ENCODE assay signal across 2 cellular contexts in the genomic region with DNA sequence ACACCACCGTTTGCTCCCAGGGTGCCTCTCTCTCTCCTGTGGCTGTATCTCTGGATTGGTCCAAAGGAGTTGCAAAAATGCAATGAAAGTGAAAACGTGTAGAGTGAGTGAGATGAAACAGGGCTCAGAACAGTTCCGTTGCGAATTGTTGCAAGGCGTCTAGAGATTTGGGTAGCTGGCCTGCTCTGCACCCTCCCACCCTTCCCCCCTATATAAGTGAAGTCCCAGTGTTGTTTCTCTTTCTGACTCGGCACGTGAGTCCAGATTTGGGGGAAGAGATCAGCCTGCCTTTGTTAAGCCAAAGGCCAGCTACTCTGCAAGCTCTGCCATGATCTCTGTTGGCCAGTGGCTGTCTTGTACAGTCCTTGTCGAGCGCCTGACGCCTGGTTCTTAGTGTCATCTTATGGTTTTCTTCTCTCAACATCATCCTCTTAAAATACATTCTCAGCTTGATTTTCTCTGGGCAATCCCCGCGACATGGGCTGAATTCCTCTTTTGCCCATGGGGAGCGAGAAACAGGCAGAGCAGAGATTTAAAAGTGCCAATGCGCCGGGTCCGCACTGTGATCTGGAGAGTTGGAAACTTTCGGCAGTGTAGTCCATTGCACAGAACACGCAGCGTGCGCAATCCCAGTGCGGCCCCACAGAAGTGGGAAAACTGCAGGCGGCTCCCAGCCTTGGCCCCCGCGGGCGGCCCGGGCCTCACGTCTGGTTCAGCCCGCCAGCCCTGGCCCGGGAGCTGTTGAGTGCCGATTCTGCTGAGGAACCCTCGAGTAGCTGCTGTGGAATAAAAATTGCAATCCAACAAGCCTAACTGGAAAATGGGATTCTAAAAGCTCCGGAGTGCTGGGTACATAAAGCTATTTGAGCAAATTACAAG.
TF ChIP-seq lines count a peak whose summit lies in the region.

No MANE protein-coding gene starts in this region.

TF ChIP-seq in Ishikawa, 13 proteins besides CTCF, POLR2A, EP300 and RAD21 (continued from another document):
- TF ChIP-seq, protein P1, sequence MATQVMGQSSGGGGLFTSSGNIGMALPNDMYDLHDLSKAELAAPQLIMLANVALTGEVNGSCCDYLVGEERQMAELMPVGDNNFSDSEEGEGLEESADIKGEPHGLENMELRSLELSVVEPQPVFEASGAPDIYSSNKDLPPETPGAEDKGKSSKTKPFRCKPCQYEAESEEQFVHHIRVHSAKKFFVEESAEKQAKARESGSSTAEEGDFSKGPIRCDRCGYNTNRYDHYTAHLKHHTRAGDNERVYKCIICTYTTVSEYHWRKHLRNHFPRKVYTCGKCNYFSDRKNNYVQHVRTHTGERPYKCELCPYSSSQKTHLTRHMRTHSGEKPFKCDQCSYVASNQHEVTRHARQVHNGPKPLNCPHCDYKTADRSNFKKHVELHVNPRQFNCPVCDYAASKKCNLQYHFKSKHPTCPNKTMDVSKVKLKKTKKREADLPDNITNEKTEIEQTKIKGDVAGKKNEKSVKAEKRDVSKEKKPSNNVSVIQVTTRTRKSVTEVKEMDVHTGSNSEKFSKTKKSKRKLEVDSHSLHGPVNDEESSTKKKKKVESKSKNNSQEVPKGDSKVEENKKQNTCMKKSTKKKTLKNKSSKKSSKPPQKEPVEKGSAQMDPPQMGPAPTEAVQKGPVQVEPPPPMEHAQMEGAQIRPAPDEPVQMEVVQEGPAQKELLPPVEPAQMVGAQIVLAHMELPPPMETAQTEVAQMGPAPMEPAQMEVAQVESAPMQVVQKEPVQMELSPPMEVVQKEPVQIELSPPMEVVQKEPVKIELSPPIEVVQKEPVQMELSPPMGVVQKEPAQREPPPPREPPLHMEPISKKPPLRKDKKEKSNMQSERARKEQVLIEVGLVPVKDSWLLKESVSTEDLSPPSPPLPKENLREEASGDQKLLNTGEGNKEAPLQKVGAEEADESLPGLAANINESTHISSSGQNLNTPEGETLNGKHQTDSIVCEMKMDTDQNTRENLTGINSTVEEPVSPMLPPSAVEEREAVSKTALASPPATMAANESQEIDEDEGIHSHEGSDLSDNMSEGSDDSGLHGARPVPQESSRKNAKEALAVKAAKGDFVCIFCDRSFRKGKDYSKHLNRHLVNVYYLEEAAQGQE (IDR thresholded peaks at IDR 0.05; ENCODE audit: low read depth), result no peak
- TF ChIP-seq, protein P2, sequence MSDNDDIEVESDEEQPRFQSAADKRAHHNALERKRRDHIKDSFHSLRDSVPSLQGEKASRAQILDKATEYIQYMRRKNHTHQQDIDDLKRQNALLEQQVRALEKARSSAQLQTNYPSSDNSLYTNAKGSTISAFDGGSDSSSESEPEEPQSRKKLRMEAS (IDR thresholded peaks at IDR 0.05), result 0 out of 2 replicates have a peak, but pooled peaks have one; percentile 41
- TF ChIP-seq TAF1 (IDR thresholded peaks at IDR 0.05; ENCODE audit: low read depth), result 0 out of 2 replicates have a peak, but pooled peaks have one; percentile 23

TF ChIP-seq in SK-N-SH, 30 proteins besides CTCF, POLR2A, EP300 and RAD21 (continued from another document):
- TF ChIP-seq, protein P3, sequence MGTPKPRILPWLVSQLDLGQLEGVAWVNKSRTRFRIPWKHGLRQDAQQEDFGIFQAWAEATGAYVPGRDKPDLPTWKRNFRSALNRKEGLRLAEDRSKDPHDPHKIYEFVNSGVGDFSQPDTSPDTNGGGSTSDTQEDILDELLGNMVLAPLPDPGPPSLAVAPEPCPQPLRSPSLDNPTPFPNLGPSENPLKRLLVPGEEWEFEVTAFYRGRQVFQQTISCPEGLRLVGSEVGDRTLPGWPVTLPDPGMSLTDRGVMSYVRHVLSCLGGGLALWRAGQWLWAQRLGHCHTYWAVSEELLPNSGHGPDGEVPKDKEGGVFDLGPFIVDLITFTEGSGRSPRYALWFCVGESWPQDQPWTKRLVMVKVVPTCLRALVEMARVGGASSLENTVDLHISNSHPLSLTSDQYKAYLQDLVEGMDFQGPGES (IDR thresholded peaks at IDR 0.05; ENCODE audit: low read depth, low read length), result no peak
- TF ChIP-seq, protein P4, sequence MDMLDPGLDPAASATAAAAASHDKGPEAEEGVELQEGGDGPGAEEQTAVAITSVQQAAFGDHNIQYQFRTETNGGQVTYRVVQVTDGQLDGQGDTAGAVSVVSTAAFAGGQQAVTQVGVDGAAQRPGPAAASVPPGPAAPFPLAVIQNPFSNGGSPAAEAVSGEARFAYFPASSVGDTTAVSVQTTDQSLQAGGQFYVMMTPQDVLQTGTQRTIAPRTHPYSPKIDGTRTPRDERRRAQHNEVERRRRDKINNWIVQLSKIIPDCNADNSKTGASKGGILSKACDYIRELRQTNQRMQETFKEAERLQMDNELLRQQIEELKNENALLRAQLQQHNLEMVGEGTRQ (IDR thresholded peaks at IDR 0.05; ENCODE audit: borderline replicate concordance, low read depth, low read length), result no peak
- TF ChIP-seq POLR2AphosphoS5 (IDR thresholded peaks at IDR 0.05; ENCODE audit: low read depth, low read length) (no peak), FOXJ3 (CRISPR knock-in tag; IDR thresholded peaks at IDR 0.05) (no peak), SMC3 (IDR thresholded peaks at IDR 0.05; ENCODE audit: low read depth, low read length) (no peak), MEF2A (IDR thresholded peaks at IDR 0.05; ENCODE audit: borderline replicate concordance, low read depth) (no peak), TCF12 (IDR thresholded peaks at IDR 0.05) (no peak), FOXM1 (IDR thresholded peaks at IDR 0.05; ENCODE audit: low read depth) (no peak), TAF1 (IDR thresholded peaks at IDR 0.05; ENCODE audit: borderline replicate concordance, low read depth, low read length) (no peak), NRF1 (IDR thresholded peaks at IDR 0.05; ENCODE audit: low read depth, low read length) (no peak), CHD2 (IDR thresholded peaks at IDR 0.05; ENCODE audit: low read length, partially characterized antibody) (no peak)
- TF ChIP-seq, protein P5, sequence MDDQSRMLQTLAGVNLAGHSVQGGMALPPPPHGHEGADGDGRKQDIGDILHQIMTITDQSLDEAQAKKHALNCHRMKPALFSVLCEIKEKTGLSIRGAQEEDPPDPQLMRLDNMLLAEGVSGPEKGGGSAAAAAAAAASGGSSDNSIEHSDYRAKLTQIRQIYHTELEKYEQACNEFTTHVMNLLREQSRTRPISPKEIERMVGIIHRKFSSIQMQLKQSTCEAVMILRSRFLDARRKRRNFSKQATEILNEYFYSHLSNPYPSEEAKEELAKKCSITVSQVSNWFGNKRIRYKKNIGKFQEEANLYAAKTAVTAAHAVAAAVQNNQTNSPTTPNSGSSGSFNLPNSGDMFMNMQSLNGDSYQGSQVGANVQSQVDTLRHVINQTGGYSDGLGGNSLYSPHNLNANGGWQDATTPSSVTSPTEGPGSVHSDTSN (IDR thresholded peaks at IDR 0.05), result no peak
- TF ChIP-seq, protein P2 (IDR thresholded peaks at IDR 0.05; ENCODE audit: low read depth), result no peak
